ENCODE assay signal across 21 cellular contexts in genomic region chr15:74530771-74531143, GRCh38. TPM values are rescaled to one million over a fixed set of nuclear protein-coding genes. Genes with fewer than 3 reads are reported as not detected.
DNase-seq lines count a peak whose midpoint lies in the region; ATAC-seq and TF ChIP-seq lines count a peak whose summit lies in the region.
"Had no signal": no experiment of that assay in that cellular context is flagged by ENCODE, and none has a peak within 500 bp of the region (broad histone marks: within the 10 kb centered on the region; RNA-seq: fewer than 3 reads in every experiment).

No MANE protein-coding gene starts in this region.

- H3K4me3 Mint-ChIP-seq in progenitor cell of endocrine pancreas (ENCODE audit: low read depth): no peak overlapping the region
- H3K4me3 Mint-ChIP-seq: activated CD4-positive, alpha-beta memory T cell treated with anti-CD3 and anti-CD28 coated beads, Interleukin-2, amount 10 ng/mL, durations not matched to agents 7 days and 5 days; activated naive CD8-positive, alpha-beta T cell; activated T-cell treated with anti-CD3 and anti-CD28 coated beads, Interleukin-2, amount 50 U/mL, for 4 hours; brain; CD8-positive, alpha-beta T cell had no signal

- H4K91ac ChIP-seq in mesenchymal stem cell (ENCODE audit: low read length): no peak overlapping the region

- H3K36me3 ChIP-seq in ES-I3 (ENCODE audit: insufficient read depth, low read length) (no peaks in the 10 kb centered on the region), mesenchymal stem cell (ENCODE audit: control insufficient read depth in 1 of 2, insufficient read depth in 2 of 2, low read depth in 1 of 2, low read length in 2 of 2) (no peaks in the 10 kb centered on the region), HAP-1 (replicated peaks) (no peaks in the 10 kb centered on the region)
- H3K36me3 ChIP-seq: left lung had no signal

- peak overlapping the region in 1 of 2 experiments; percentile 73 for H2BK12ac ChIP-seq in mesenchymal stem cell (ENCODE audit: low read length in 2 of 2)

- no peak overlapping the region for H3K4ac ChIP-seq in mesenchymal stem cell (ENCODE audit: low read depth in 1 of 2, low read length in 2 of 2)

- H3K18ac ChIP-seq in mesenchymal stem cell (ENCODE audit: low read depth in 1 of 2, low read length in 2 of 2): peak overlapping the region in 1 of 2 experiments; percentile 41

- H3K4me1 Mint-ChIP-seq in progenitor cell of endocrine pancreas (ENCODE audit: low read depth): peaks cover 3% of the 10 kb centered on the region
- H3K4me1 Mint-ChIP-seq: brain had no signal

- H3K27me3 ChIP-seq in mesenchymal stem cell (ENCODE audit: control insufficient read depth in 1 of 2, insufficient read depth in 1 of 2, low read length in 2 of 2) (no peaks in the 10 kb centered on the region), HAP-1 (ENCODE audit: low read depth) (no peaks in the 10 kb centered on the region)
- H3K27me3 ChIP-seq: left lung had no signal

- H4K8ac ChIP-seq in mesenchymal stem cell (ENCODE audit: low read length): peak overlapping the region; percentile 2

- no peak overlapping the region for H2BK120ac ChIP-seq in mesenchymal stem cell (ENCODE audit: low read depth, low read length)

- no peak overlapping the region for H2BK15ac ChIP-seq in mesenchymal stem cell (ENCODE audit: low read depth, poor library complexity, severe bottlenecking)

- no peaks in the 10 kb centered on the region for H3K79me1 ChIP-seq in mesenchymal stem cell (replicated peaks; ENCODE audit: low read length, poor library complexity, severe bottlenecking)

- H3K9ac ChIP-seq in ES-I3 (ENCODE audit: low read depth, low read length): 0 out of 2 replicates have a peak overlapping the region, but pooled peaks have one; percentile 19
- no peak overlapping the region for H3K9ac ChIP-seq in mesenchymal stem cell (ENCODE audit: low read length)
- H3K9ac ChIP-seq: parathyroid adenoma had no signal

- H3K4me3 ChIP-seq in mesenchymal stem cell (ENCODE audit: insufficient read depth in 1 of 2, low read depth in 1 of 2, low read length in 2 of 2): no peak overlapping the region
- no peak overlapping the region for H3K4me3 ChIP-seq in HAP-1
- H3K4me3 ChIP-seq: left lung, skin epidermis had no signal

- no peak overlapping the region for H2AFZ ChIP-seq in mesenchymal stem cell (ENCODE audit: low read depth, low read length)
- H2AFZ ChIP-seq: parathyroid adenoma had no signal

- peak overlapping the region; percentile 81 for H3K27ac ChIP-seq in mesenchymal stem cell (ENCODE audit: low read length, poor library complexity, severe bottlenecking)
- H3K27ac ChIP-seq: left lung, parathyroid adenoma, RWPE1, skin epidermis had no signal

- H3K4me1 ChIP-seq in ES-I3 (ENCODE audit: insufficient read depth, low read length) (peaks cover 24% of the 10 kb centered on the region), mesenchymal stem cell (ENCODE audit: control insufficient read depth, insufficient read depth, low read depth, low read length) (peaks cover 7% of the 10 kb centered on the region), HAP-1 (peaks cover 28% of the 10 kb centered on the region)
- H3K4me1 ChIP-seq: left lung, parathyroid adenoma had no signal

- in situ Hi-C loops in HAP-1 (cut with MboI; ENCODE audit: low sequenced_read_pairs): loop anchor here (10.0 kb wide), 1 partner anchor 66 kb away; the partner anchor contains the start of gene UBL7

- H3K36me3 Mint-ChIP-seq in progenitor cell of endocrine pancreas (ENCODE audit: insufficient read depth): no peaks in the 10 kb centered on the region
- H3K36me3 Mint-ChIP-seq: activated naive CD8-positive, alpha-beta T cell; brain; CD8-positive, alpha-beta T cell had no signal

- H3K27ac Mint-ChIP-seq in progenitor cell of endocrine pancreas: no peak overlapping the region
- H3K27ac Mint-ChIP-seq: activated CD4-positive, alpha-beta memory T cell treated with anti-CD3 and anti-CD28 coated beads, Interleukin-2, amount 10 ng/mL, durations not matched to agents 7 days and 5 days; activated naive CD8-positive, alpha-beta T cell; CD8-positive, alpha-beta T cell had no signal

- no peak for TF ChIP-seq CTCF in progenitor cell of endocrine pancreas (IDR thresholded peaks at IDR 0.05; ENCODE audit: unreplicated experiment)

- H3K9me3 ChIP-seq in ES-I3 (ENCODE audit: control insufficient read depth, insufficient read depth, low read length) (no peaks in the 10 kb centered on the region), mesenchymal stem cell (ENCODE audit: control insufficient read depth, low read length) (no peaks in the 10 kb centered on the region), HAP-1 (no peaks in the 10 kb centered on the region)
- H3K9me3 ChIP-seq: left lung had no signal

- peak overlapping the region; percentile 74 for H2BK5ac ChIP-seq in mesenchymal stem cell (ENCODE audit: low read depth, low read length, poor library complexity, severe bottlenecking)

- peak; percentile 89 for DNase-seq in NCI-H524 treated with DMSO at 0.1 percent for 48 hours (lab: John Stamatoyannopoulos, UW)
- DNase-seq in cerebellar cortex (ENCODE audit: low spot score): peak; percentile 76
- no peak for DNase-seq in mesenchymal stem cell
- DNase-seq in glomerular visceral epithelial cell (ENCODE audit: extremely low spot score): no peak
- no peak for DNase-seq in progenitor cell of endocrine pancreas (ENCODE audit: low spot score, unreplicated experiment)
- DNase-seq in HAP-1 (ENCODE audit: low spot score in 2 of 2): no peak
- DNase-seq: activated CD4-positive, alpha-beta memory T cell treated with anti-CD3 and anti-CD28 coated beads, Interleukin-2, amount 10 ng/mL, durations not matched to agents 7 days and 5 days; activated T-cell treated with anti-CD3 and anti-CD28 coated beads, Interleukin-2, amount 50 U/mL, for 4 hours; CD8-positive, alpha-beta T cell; effector CD4-positive, alpha-beta T cell; left lung; NCI-H2081; stimulated activated CD4-positive, alpha-beta T cell treated with anti-CD3 and anti-CD28 coated beads, Interleukin-4, amount 100 ng/mL, for 4 hours; T-helper 1 cell had no signal

- H3K14ac ChIP-seq in mesenchymal stem cell (ENCODE audit: low read length in 2 of 2): no peak overlapping the region

- H2AK5ac ChIP-seq in mesenchymal stem cell (ENCODE audit: low read length, severe bottlenecking): peak overlapping the region; percentile 63

- no peak overlapping the region for H3K4me2 ChIP-seq in mesenchymal stem cell (ENCODE audit: low read length, poor library complexity, severe bottlenecking)

- H3K27me3 Mint-ChIP-seq in progenitor cell of endocrine pancreas: no peaks in the 10 kb centered on the region
- H3K27me3 Mint-ChIP-seq: activated CD4-positive, alpha-beta memory T cell treated with anti-CD3 and anti-CD28 coated beads, Interleukin-2, amount 10 ng/mL, durations not matched to agents 7 days and 5 days; activated naive CD8-positive, alpha-beta T cell; brain had no signal

- WGBS in mesenchymal stem cell: 93% methylated on average over 2 of the region's 2 CpGs

- H3K23ac ChIP-seq in mesenchymal stem cell (ENCODE audit: low read length in 2 of 2): no peak overlapping the region

- no peak for ATAC-seq in HG03565 (IDR thresholded peaks at IDR 0.05; ENCODE audit: unreplicated experiment)
- ATAC-seq: activated T-cell treated with anti-CD3 and anti-CD28 coated beads, Interleukin-2, amount 50 U/mL, for 4 hours; CD8-positive, alpha-beta T cell; left lung had no signal

- no peaks in the 10 kb centered on the region for H3K9me3 Mint-ChIP-seq in progenitor cell of endocrine pancreas (ENCODE audit: low read depth)
- H3K9me3 Mint-ChIP-seq: activated CD4-positive, alpha-beta memory T cell treated with anti-CD3 and anti-CD28 coated beads, Interleukin-2, amount 10 ng/mL, durations not matched to agents 7 days and 5 days; activated T-cell treated with anti-CD3 and anti-CD28 coated beads, Interleukin-2, amount 50 U/mL, for 4 hours; brain; CD8-positive, alpha-beta T cell had no signal

RNA-seq across cellular contexts. Expression of gene ARID3B, which starts 10.3 kb away (rescaled TPM):
- 4.1 TPM for polyA plus RNA-seq in mesenchymal stem cell (2013, experiment 1 of 2)
- polyA plus RNA-seq in mesenchymal stem cell (2013, experiment 2 of 2): 3.8 TPM
- 77.2 and 81.9 TPM in 2 replicates for total RNA-seq in progenitor cell of endocrine pancreas

Comparison
In these comparisons a context has a peak if more than half of its experiments do, and no peak if none do; other contexts are left out.
1. DNase-seq: peak in NCI-H524 treated with DMSO at 0.1 percent for 48 hours (single experiment) and cerebellar cortex (single experiment); none in mesenchymal stem cell (single experiment), glomerular visceral epithelial cell (single experiment), progenitor cell of endocrine pancreas (single experiment) and HAP-1 (0 of 2).